Comparison of ENCODE assay signal across 10 cellular contexts in genomic region chr1:94602312-94602711, GRCh38.
DNase-seq lines count a peak whose midpoint lies in the region; ATAC-seq and TF ChIP-seq lines count a peak whose summit lies in the region.
"Had no signal": no experiment of that assay in that cellular context is flagged by ENCODE, and none has a peak within 500 bp of the region (broad histone marks: within the 10 kb centered on the region; RNA-seq: fewer than 3 reads in every experiment).

No MANE protein-coding gene starts in this region.

- H3K56ac ChIP-seq in mesendoderm (ENCODE audit: low read length) = peak overlapping the region; percentile 10

- H4K8ac ChIP-seq in mesendoderm (ENCODE audit: low read depth, low read length) = no peak overlapping the region

- no TSS peak for BruUV-seq in Caco-2 (replicated peaks; lab: Mats Ljungman, UMichigan)

- no peak for TF ChIP-seq CTCF in Caco-2 (IDR thresholded peaks at IDR 0.05; ENCODE audit: insufficient read depth in 1 of 2, low read depth in 1 of 2, low read length in 1 of 2, severe bottlenecking in 1 of 2, unreplicated experiment in 1 of 2)

- no peak overlapping the region for H3K4me3 Mint-ChIP-seq in Caco-2 (ENCODE audit: unreplicated experiment)
- peak overlapping the region; percentile 34 for H3K4me3 Mint-ChIP-seq in activated T-helper 2 cell treated with anti-CD3 and anti-CD28 coated beads, Interferon-gamma antibody, Interleukin-2, Interleukin-4, amounts not matched to agents 10 μg/mL and 5 μg/mL and 100 μg/mL, durations not matched to agents 14 hours and 24 hours and 36 hours (ENCODE audit: low read depth)
- H3K4me3 Mint-ChIP-seq: nephron had no signal

- H3K4me2 ChIP-seq in mesendoderm (ENCODE audit: low read length) = no peak overlapping the region

- no peaks in the 10 kb centered on the region for H3K9me3 Mint-ChIP-seq in Caco-2 (ENCODE audit: unreplicated experiment)
- peaks cover 4% of the 10 kb centered on the region for H3K9me3 Mint-ChIP-seq in activated T-helper 2 cell treated with anti-CD3 and anti-CD28 coated beads, Interferon-gamma antibody, Interleukin-2, Interleukin-4, amounts not matched to agents 10 μg/mL and 5 μg/mL and 100 μg/mL, durations not matched to agents 14 hours and 24 hours and 36 hours
- H3K9me3 Mint-ChIP-seq: nephron had no signal

- H3K4me3 ChIP-seq in Caco-2 (ENCODE audit: low read depth, low read length) (no peak overlapping the region), mesendoderm (ENCODE audit: low read length) (no peak overlapping the region)

- intact Hi-C loops in Caco-2 (cut with micrococcal nuclease; ENCODE audit: unreplicated experiment) = loop anchor here (2.0 to 5.0 kb wide), 3 partner anchors 14 to 200 kb away; no protein-coding TSS in a partner anchor
- intact Hi-C loops in activated T-helper 2 cell treated with anti-CD3 and anti-CD28 coated beads, Interferon-gamma antibody, Interleukin-2, Interleukin-4, amounts not matched to agents 10 μg/mL and 5 μg/mL and 100 μg/mL, durations not matched to agents 14 hours and 24 hours and 36 hours (cut with micrococcal nuclease) = loop anchor here (5.0 kb wide), 1 partner anchor 470 kb away; the partner anchor contains the start of gene ALG14

- no peak overlapping the region for H3K9ac ChIP-seq in mesendoderm (ENCODE audit: low read length)

- H3K4ac ChIP-seq in mesendoderm (ENCODE audit: low read depth, low read length) = no peak overlapping the region

- no CpG with 5 or more reads among the region's 10 CpGs for WGBS in mesendoderm (ENCODE audit: extremely low coverage, insufficient coverage, low lambda C conversion rate)

- H3K79me2 ChIP-seq in mesendoderm (ENCODE audit: control insufficient read depth, insufficient read depth, low read length) = no peaks in the 10 kb centered on the region

- ATAC-seq in GM21367 (IDR thresholded peaks at IDR 0.05; ENCODE audit: unreplicated experiment) = no peak

- no peak overlapping the region for H2AK5ac ChIP-seq in mesendoderm (ENCODE audit: low read length)

- POLR2A ChIA-PET in Caco-2 (lab: Charles Lee) = no interaction called here

- H3K27me3 Mint-ChIP-seq in Caco-2 (ENCODE audit: insufficient read depth, unreplicated experiment) = no peaks in the 10 kb centered on the region
- H3K27me3 Mint-ChIP-seq in activated T-helper 2 cell treated with anti-CD3 and anti-CD28 coated beads, Interferon-gamma antibody, Interleukin-2, Interleukin-4, amounts not matched to agents 10 μg/mL and 5 μg/mL and 100 μg/mL, durations not matched to agents 14 hours and 24 hours and 36 hours (ENCODE audit: low read depth) = peaks cover 20% of the 10 kb centered on the region

- peak overlapping the region; percentile 84 for H3K27ac Mint-ChIP-seq in Caco-2 (ENCODE audit: unreplicated experiment)
- H3K27ac Mint-ChIP-seq in activated T-helper 2 cell treated with anti-CD3 and anti-CD28 coated beads, Interferon-gamma antibody, Interleukin-2, Interleukin-4, amounts not matched to agents 10 μg/mL and 5 μg/mL and 100 μg/mL, durations not matched to agents 14 hours and 24 hours and 36 hours = no peak overlapping the region
- H3K27ac Mint-ChIP-seq: nephron had no signal

- H3K23ac ChIP-seq in mesendoderm (ENCODE audit: low read length) = no peak overlapping the region

- H3K27me3 ChIP-seq in Caco-2 (replicated peaks; ENCODE audit: control insufficient read depth, insufficient read depth, low read length) = no peaks in the 10 kb centered on the region
- no peaks in the 10 kb centered on the region for H3K27me3 ChIP-seq in mesendoderm (ENCODE audit: insufficient read depth, low read length, poor library complexity)

- no peak overlapping the region for H4K5ac ChIP-seq in mesendoderm (ENCODE audit: low read length)

- H3K36me3 ChIP-seq in Caco-2 (ENCODE audit: control insufficient read depth, insufficient read depth, low read length) (no peaks in the 10 kb centered on the region), mesendoderm (ENCODE audit: control insufficient read depth, insufficient read depth, low read length) (no peaks in the 10 kb centered on the region)

- no peak overlapping the region for H3K27ac ChIP-seq in mesendoderm (ENCODE audit: low read depth, low read length)

- peaks cover 4% of the 10 kb centered on the region for H3K36me3 Mint-ChIP-seq in Caco-2 (ENCODE audit: insufficient read depth, unreplicated experiment)
- no peaks in the 10 kb centered on the region for H3K36me3 Mint-ChIP-seq in activated T-helper 2 cell treated with anti-CD3 and anti-CD28 coated beads, Interferon-gamma antibody, Interleukin-2, Interleukin-4, amounts not matched to agents 10 μg/mL and 5 μg/mL and 100 μg/mL, durations not matched to agents 14 hours and 24 hours and 36 hours (ENCODE audit: low read depth)

- CTCF ChIA-PET in Caco-2 (lab: Charles Lee) = no interaction called here

- no peaks in the 10 kb centered on the region for H3K9me3 ChIP-seq in Caco-2

- peaks cover 55% of the 10 kb centered on the region for H3K4me1 ChIP-seq in Caco-2
- no peaks in the 10 kb centered on the region for H3K4me1 ChIP-seq in mesendoderm (ENCODE audit: control insufficient read depth, low read depth, low read length)

- peaks cover 50% of the 10 kb centered on the region for H3K4me1 Mint-ChIP-seq in Caco-2 (ENCODE audit: low read depth, unreplicated experiment)
- peaks cover 23% of the 10 kb centered on the region for H3K4me1 Mint-ChIP-seq in activated T-helper 2 cell treated with anti-CD3 and anti-CD28 coated beads, Interferon-gamma antibody, Interleukin-2, Interleukin-4, amounts not matched to agents 10 μg/mL and 5 μg/mL and 100 μg/mL, durations not matched to agents 14 hours and 24 hours and 36 hours (ENCODE audit: low read depth)
- H3K4me1 Mint-ChIP-seq: nephron had no signal

- H3K79me1 ChIP-seq in mesendoderm (ENCODE audit: low read length) = no peaks in the 10 kb centered on the region

- no peak overlapping the region for H2BK5ac ChIP-seq in mesendoderm (ENCODE audit: low read length)

- DNase-seq in Caco-2 = no peak
- peak; percentile 55 for DNase-seq in LHCN-M2 (ENCODE audit: low read depth)
- DNase-seq in activated T-helper 2 cell treated with anti-CD3 and anti-CD28 coated beads, Interferon-gamma antibody, Interleukin-2, Interleukin-4, amounts not matched to agents 10 μg/mL and 5 μg/mL and 100 μg/mL, durations not matched to agents 14 hours and 24 hours and 36 hours (ENCODE audit: low spot score) = peak; percentile 40
- DNase-seq in mesendoderm = no peak
- DNase-seq in effector CD4-positive, alpha-beta T cell = no peak
- no peak for DNase-seq in islet precursor cell
- DNase-seq in NCI-H446 treated with DMSO at 0.1 percent for 48 hours (lab: John Stamatoyannopoulos, UW) = no peak
- DNase-seq: activated effector memory CD4-positive, alpha-beta T cell treated with anti-CD3 and anti-CD28 coated beads, Interleukin-2, amount 50 U/mL, for 16 hours had no signal

- H2BK15ac ChIP-seq in mesendoderm (replicated peaks; ENCODE audit: low read depth) = no peak overlapping the region

- H3K18ac ChIP-seq in mesendoderm (ENCODE audit: low read length) = no peak overlapping the region

- H2BK120ac ChIP-seq in mesendoderm (ENCODE audit: low read depth, low read length) = no peak overlapping the region

Comparison
In these comparisons a context has a peak if more than half of its experiments do, and no peak if none do; other contexts are left out.
1. DNase-seq: peak in LHCN-M2 (single experiment) and activated T-helper 2 cell treated with anti-CD3 and anti-CD28 coated beads, Interferon-gamma antibody, Interleukin-2, Interleukin-4, amounts not matched to agents 10 μg/mL and 5 μg/mL and 100 μg/mL, durations not matched to agents 14 hours and 24 hours and 36 hours (single experiment); none in Caco-2 (0 of 2), mesendoderm (single experiment), effector CD4-positive, alpha-beta T cell (single experiment), islet precursor cell (single experiment) and NCI-H446 treated with DMSO at 0.1 percent for 48 hours (single experiment).